ENCODE assay signal across 21 cellular contexts in the genomic region with DNA sequence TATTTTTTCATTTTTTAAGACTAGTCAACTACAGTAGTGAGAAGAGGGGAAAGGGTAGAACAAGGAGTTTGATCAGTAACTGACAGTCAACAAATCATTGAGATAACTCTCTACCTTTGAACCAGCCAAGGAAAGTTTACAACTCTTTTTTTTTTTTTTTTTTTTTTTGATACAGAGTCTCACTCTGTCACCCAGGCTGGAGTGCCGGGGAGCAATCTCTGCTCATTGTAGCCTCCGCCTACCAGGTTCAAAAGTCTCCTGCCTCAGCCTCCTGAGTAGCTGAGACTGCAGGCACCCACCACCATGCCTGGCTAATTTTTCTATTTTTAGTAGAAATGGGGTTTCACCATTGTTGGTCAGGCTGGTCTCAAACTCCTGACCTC. TPM values are rescaled to one million over a fixed set of nuclear protein-coding genes. Genes with fewer than 3 reads are reported as not detected.
DNase-seq lines count a peak whose midpoint lies in the region; ATAC-seq and TF ChIP-seq lines count a peak whose summit lies in the region.
"Had no signal": no experiment of that assay in that cellular context is flagged by ENCODE, and none has a peak within 500 bp of the region (broad histone marks: within the 10 kb centered on the region; RNA-seq: fewer than 3 reads in every experiment).

No MANE protein-coding gene starts in this region.

- no peak for DNase-seq in activated naive CD8-positive, alpha-beta T cell treated with anti-CD3 and anti-CD28 coated beads, Interleukin-2, amount 50 U/mL, for 24 hours
- DNase-seq in activated naive CD8-positive, alpha-beta T cell treated with anti-CD3 and anti-CD28 coated beads for 36 hours, result no peak
- DNase-seq in effector memory CD8-positive, alpha-beta T cell, result no peak
- DNase-seq in right lobe of liver (no peak), T-helper 9 cell (no peak), GM13976 (ENCODE audit: low spot score) (no peak)
- no peak for DNase-seq in activated CD4-positive, alpha-beta T cell treated with anti-CD3 and anti-CD28 coated beads, Interleukin-2, amount 10 ng/mL, durations not matched to agents 7 days and 5 days
- DNase-seq: 8988T, AML-193, DMS53, GDM1, MG63, NCI-H1417, NCI-H1694 treated with DMSO at 0.1 percent for 48 hours, NCI-H2081 treated with DMSO at 0.1 percent for 48 hours, NCI-H2171 treated with DMSO at 0.1 percent for 48 hours, NCI-H524 treated with DMSO at 0.1 percent for 48 hours, OCI-M1, Right ventricle myocardium superior had no signal

- no peaks in the 10 kb centered on the region for H3K9me3 ChIP-seq in right lobe of liver
- H3K9me3 ChIP-seq: MG63 had no signal

- no peaks in the 10 kb centered on the region for H3K27me3 ChIP-seq in right lobe of liver
- H3K27me3 ChIP-seq: MG63 had no signal

- peaks cover 0 to 53% (median 26%) of the 10 kb centered on the region in 4 donors for H3K4me1 ChIP-seq in right lobe of liver

- no peaks in the 10 kb centered on the region for H3K36me3 Mint-ChIP-seq in activated naive CD8-positive, alpha-beta T cell treated with anti-CD3 and anti-CD28 coated beads, Interleukin-2, amount 50 U/mL, for 24 hours (ENCODE audit: low read depth)
- H3K36me3 Mint-ChIP-seq in activated naive CD8-positive, alpha-beta T cell treated with anti-CD3 and anti-CD28 coated beads for 36 hours, result no peaks in the 10 kb centered on the region
- no peaks in the 10 kb centered on the region for H3K36me3 Mint-ChIP-seq in effector memory CD8-positive, alpha-beta T cell (ENCODE audit: insufficient read depth)
- no peaks in the 10 kb centered on the region for H3K36me3 Mint-ChIP-seq in activated CD4-positive, alpha-beta T cell treated with anti-CD3 and anti-CD28 coated beads, Interleukin-2, amount 10 ng/mL, durations not matched to agents 7 days and 5 days (ENCODE audit: low read depth)

- TF ChIP-seq CTCF in right lobe of liver (IDR thresholded peaks at IDR 0.05) (no peak), GM13976 (IDR thresholded peaks at IDR 0.05; ENCODE audit: borderline replicate concordance, control extremely low read depth, extremely low read depth, insufficient read depth, missing control alignments) (no peak)

- no peak overlapping the region for H3K4me3 Mint-ChIP-seq in activated naive CD8-positive, alpha-beta T cell treated with anti-CD3 and anti-CD28 coated beads, Interleukin-2, amount 50 U/mL, for 24 hours
- H3K4me3 Mint-ChIP-seq in activated naive CD8-positive, alpha-beta T cell treated with anti-CD3 and anti-CD28 coated beads for 36 hours, result no peak overlapping the region
- no peak overlapping the region for H3K4me3 Mint-ChIP-seq in effector memory CD8-positive, alpha-beta T cell
- no peak overlapping the region for H3K4me3 Mint-ChIP-seq in activated CD4-positive, alpha-beta T cell treated with anti-CD3 and anti-CD28 coated beads, Interleukin-2, amount 10 ng/mL, durations not matched to agents 7 days and 5 days

- no peak for TF ChIP-seq POLR2A in right lobe of liver (IDR thresholded peaks at IDR 0.05)

- ATAC-seq in activated naive CD8-positive, alpha-beta T cell treated with anti-CD3 and anti-CD28 coated beads, Interleukin-2, amount 50 U/mL, for 24 hours, result no peak
- no peak for ATAC-seq in effector memory CD8-positive, alpha-beta T cell (replicated peaks)
- ATAC-seq in right lobe of liver (peak; percentile 8 to 42 (median 35)), HG03354 (IDR thresholded peaks at IDR 0.05; ENCODE audit: poor library complexity, severe bottlenecking, unreplicated experiment) (no peak)

- H3K27me3 Mint-ChIP-seq in activated naive CD8-positive, alpha-beta T cell treated with anti-CD3 and anti-CD28 coated beads, Interleukin-2, amount 50 U/mL, for 24 hours, result no peaks in the 10 kb centered on the region
- no peaks in the 10 kb centered on the region for H3K27me3 Mint-ChIP-seq in activated naive CD8-positive, alpha-beta T cell treated with anti-CD3 and anti-CD28 coated beads for 36 hours
- no peaks in the 10 kb centered on the region for H3K27me3 Mint-ChIP-seq in effector memory CD8-positive, alpha-beta T cell
- H3K27me3 Mint-ChIP-seq in activated CD4-positive, alpha-beta T cell treated with anti-CD3 and anti-CD28 coated beads, Interleukin-2, amount 10 ng/mL, durations not matched to agents 7 days and 5 days, result no peaks in the 10 kb centered on the region

- no peaks in the 10 kb centered on the region for H3K9me3 Mint-ChIP-seq in activated naive CD8-positive, alpha-beta T cell treated with anti-CD3 and anti-CD28 coated beads, Interleukin-2, amount 50 U/mL, for 24 hours
- no peaks in the 10 kb centered on the region for H3K9me3 Mint-ChIP-seq in activated naive CD8-positive, alpha-beta T cell treated with anti-CD3 and anti-CD28 coated beads for 36 hours
- H3K9me3 Mint-ChIP-seq in effector memory CD8-positive, alpha-beta T cell, result no peaks in the 10 kb centered on the region
- no peaks in the 10 kb centered on the region for H3K9me3 Mint-ChIP-seq in activated CD4-positive, alpha-beta T cell treated with anti-CD3 and anti-CD28 coated beads, Interleukin-2, amount 10 ng/mL, durations not matched to agents 7 days and 5 days

- 64% methylated on average over 2 of the region's 2 CpGs for WGBS in right lobe of liver (ENCODE audit: insufficient coverage, low coverage, low lambda C conversion rate, missing lambda C conversion rate)

- CTCF ChIA-PET in activated CD4-positive, alpha-beta T cell treated with anti-CD3 and anti-CD28 coated beads, Interleukin-2, amount 10 ng/mL, durations not matched to agents 7 days and 5 days (lab: Charles Lee), result interaction anchor here (0.9 to 1.2 kb wide), 3 partner anchors 16 to 24 kb away, joined by 3 read pairs; no protein-coding TSS in a partner anchor

- POLR2A ChIA-PET in activated CD4-positive, alpha-beta T cell treated with anti-CD3 and anti-CD28 coated beads, Interleukin-2, amount 10 ng/mL, durations not matched to agents 7 days and 5 days (lab: Charles Lee), result no interaction called here

- in situ Hi-C loops in GM13976 (cut with MboI; ENCODE audit: low sequenced_read_pairs, unreplicated experiment), result no loop called here

- H3K27ac Mint-ChIP-seq in activated naive CD8-positive, alpha-beta T cell treated with anti-CD3 and anti-CD28 coated beads, Interleukin-2, amount 50 U/mL, for 24 hours, result peak overlapping the region; percentile 46
- H3K27ac Mint-ChIP-seq in activated naive CD8-positive, alpha-beta T cell treated with anti-CD3 and anti-CD28 coated beads for 36 hours, result no peak overlapping the region
- peak overlapping the region; percentile 52 to 97 for H3K27ac Mint-ChIP-seq in effector memory CD8-positive, alpha-beta T cell
- no peak overlapping the region for H3K27ac Mint-ChIP-seq in activated CD4-positive, alpha-beta T cell treated with anti-CD3 and anti-CD28 coated beads, Interleukin-2, amount 10 ng/mL, durations not matched to agents 7 days and 5 days

- H3K4me1 Mint-ChIP-seq in activated naive CD8-positive, alpha-beta T cell treated with anti-CD3 and anti-CD28 coated beads, Interleukin-2, amount 50 U/mL, for 24 hours, result peaks cover 45% of the 10 kb centered on the region
- H3K4me1 Mint-ChIP-seq in activated naive CD8-positive, alpha-beta T cell treated with anti-CD3 and anti-CD28 coated beads for 36 hours, result peaks cover 25% of the 10 kb centered on the region
- peaks cover 13 to 21% of the 10 kb centered on the region in 2 donors for H3K4me1 Mint-ChIP-seq in effector memory CD8-positive, alpha-beta T cell (ENCODE audit: low read depth in 2 of 2)
- H3K4me1 Mint-ChIP-seq in activated CD4-positive, alpha-beta T cell treated with anti-CD3 and anti-CD28 coated beads, Interleukin-2, amount 10 ng/mL, durations not matched to agents 7 days and 5 days, result peaks cover 27% of the 10 kb centered on the region

- intact Hi-C loops in right lobe of liver (cut with DNase I), result loop anchor here (5.0 to 10.0 kb wide), 2 partner anchors 55 to 72 kb away; partner anchors contain the start of gene ERGIC1 (in 1 of the 2)

- peak overlapping the region; percentile 92 to 99 (median 94) for H3K27ac ChIP-seq in right lobe of liver
- H3K27ac ChIP-seq: C4-2B had no signal

- H3K4me3 ChIP-seq in right lobe of liver, result no peak overlapping the region
- H3K4me3 ChIP-seq: MG63 had no signal

- H3K36me3 ChIP-seq in right lobe of liver, result no peaks in the 10 kb centered on the region
- H3K36me3 ChIP-seq: MG63 had no signal

RNA-seq across cellular contexts. Expression of gene DUSP1, which starts 9.0 kb away (rescaled TPM):
- total RNA-seq in activated naive CD8-positive, alpha-beta T cell treated with anti-CD3 and anti-CD28 coated beads for 36 hours, result 1 to 10 TPM; 8.7 to 8.9 TPM
- 100 to 1,000 TPM; 106 to 407 (median 232) TPM for total RNA-seq in right lobe of liver
- 10 to 100 TPM; 11.3 to 14.9 TPM for total RNA-seq in activated CD4-positive, alpha-beta T cell treated with anti-CD3 and anti-CD28 coated beads, Interleukin-2, amount 10 ng/mL, durations not matched to agents 7 days and 5 days

RNA-seq across cellular contexts. Expression of gene ERGIC1, which starts 54.1 kb away (rescaled TPM):
- total RNA-seq in activated naive CD8-positive, alpha-beta T cell treated with anti-CD3 and anti-CD28 coated beads for 36 hours, result 10 to 100 TPM; 45.9 to 46.9 TPM
- total RNA-seq in right lobe of liver, result 100 to 1,000 TPM; 103 to 264 (median 154) TPM
- 10 to 100 TPM; 43.4 to 45.0 TPM for total RNA-seq in activated CD4-positive, alpha-beta T cell treated with anti-CD3 and anti-CD28 coated beads, Interleukin-2, amount 10 ng/mL, durations not matched to agents 7 days and 5 days

Comparison
In these comparisons a context has a peak if more than half of its experiments do, and no peak if none do; other contexts are left out.
1. H3K27ac Mint-ChIP-seq: peak in activated naive CD8-positive, alpha-beta T cell treated with anti-CD3 and anti-CD28 coated beads, Interleukin-2, amount 50 U/mL, for 24 hours (single experiment) and effector memory CD8-positive, alpha-beta T cell (2 of 2); none in activated naive CD8-positive, alpha-beta T cell treated with anti-CD3 and anti-CD28 coated beads for 36 hours (single experiment) and activated CD4-positive, alpha-beta T cell treated with anti-CD3 and anti-CD28 coated beads, Interleukin-2, amount 10 ng/mL, durations not matched to agents 7 days and 5 days (single experiment).
2. ATAC-seq: peak in right lobe of liver (4 of 4); none in activated naive CD8-positive, alpha-beta T cell treated with anti-CD3 and anti-CD28 coated beads, Interleukin-2, amount 50 U/mL, for 24 hours (single experiment), effector memory CD8-positive, alpha-beta T cell (single experiment) and HG03354 (single experiment).
3. RNA of gene DUSP1, which starts 9.0 kb away (total RNA-seq): 106 to 407 TPM in right lobe of liver; 11.3 to 14.9 TPM in activated CD4-positive, alpha-beta T cell treated with anti-CD3 and anti-CD28 coated beads, Interleukin-2, amount 10 ng/mL, durations not matched to agents 7 days and 5 days and 8.7 to 8.9 TPM in activated naive CD8-positive, alpha-beta T cell treated with anti-CD3 and anti-CD28 coated beads for 36 hours; every median in the first group is over 4 times any median in the second.